Comparison of ENCODE assay signal across 8 cellular contexts in the genomic region with DNA sequence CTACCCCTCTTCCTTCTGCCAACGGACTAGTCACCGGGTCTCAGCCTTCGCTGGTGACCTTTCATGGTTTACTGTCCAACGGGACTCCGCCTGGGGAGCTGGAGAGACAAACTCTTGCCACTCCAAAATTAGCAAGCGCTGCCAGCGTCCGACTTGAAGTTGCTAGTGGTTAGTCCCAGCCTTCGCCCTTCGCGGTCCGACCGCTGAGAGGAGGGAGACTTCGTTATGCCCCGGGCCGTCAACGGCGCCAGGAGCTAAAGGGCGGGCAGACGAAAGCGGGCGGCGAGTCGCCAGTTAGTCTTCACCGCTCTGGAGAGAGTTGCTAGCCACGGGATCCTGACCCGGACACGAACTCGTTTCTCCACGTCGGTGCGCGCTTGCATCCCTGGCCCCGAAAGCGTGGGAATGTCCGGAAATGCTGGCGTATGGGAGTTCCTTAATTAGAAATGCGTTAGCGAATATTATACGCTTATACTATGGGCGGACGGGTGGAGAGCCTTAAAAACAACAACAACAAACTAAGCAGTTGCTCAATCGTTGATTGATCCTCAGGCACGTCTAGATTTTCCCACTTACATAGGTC. TPM values are rescaled to one million over a fixed set of nuclear protein-coding genes. Genes with fewer than 3 reads are reported as not detected.
DNase-seq lines count a peak whose midpoint lies in the region; TF ChIP-seq lines count a peak whose summit lies in the region.

No MANE protein-coding gene starts in this region.

- H3K9me3 ChIP-seq in neuron (ENCODE audit: low read length) = no peaks in the 10 kb centered on the region
- no peaks in the 10 kb centered on the region for H3K9me3 ChIP-seq in vagina

- peaks cover 34% of the 10 kb centered on the region for H3K36me3 Mint-ChIP-seq in HFFc6 (ENCODE audit: low read depth)

- intact Hi-C loops in vagina (cut with DNase I) = no loop called here

- no peaks in the 10 kb centered on the region for H3K27me3 ChIP-seq in neuron (ENCODE audit: insufficient read depth, low read length)
- H3K27me3 ChIP-seq in vagina = no peaks in the 10 kb centered on the region

- peak overlapping the region; percentile 99 for H2AFZ ChIP-seq in neuron (ENCODE audit: low read depth, low read length)

- peaks cover 22% of the 10 kb centered on the region for H3K36me3 ChIP-seq in neuron (ENCODE audit: insufficient read depth, low read length)
- no peaks in the 10 kb centered on the region for H3K36me3 ChIP-seq in vagina

- H3K4me1 ChIP-seq in neuron (ENCODE audit: insufficient read depth, low read length) (peaks cover 49% of the 10 kb centered on the region), vagina (peaks cover 35% of the 10 kb centered on the region)

- TF ChIP-seq CTCF in HFFc6 (IDR thresholded peaks at IDR 0.05) = no peak
- no peak for TF ChIP-seq CTCF in vagina (IDR thresholded peaks at IDR 0.05)

- H3K4me3 Mint-ChIP-seq in HFFc6 = peak overlapping the region; percentile 99

- H3K4me3 ChIP-seq in neuron (ENCODE audit: low read length) (peak overlapping the region; percentile 100), vagina (peak overlapping the region; percentile 78 to 91)

- H3K9me3 Mint-ChIP-seq in HFFc6 = peaks cover 4% of the 10 kb centered on the region; the same call in 1 of the 2 replicates

- peak overlapping the region; percentile 97 for H3K27ac ChIP-seq in vagina

- H3K4me1 Mint-ChIP-seq in HFFc6 (ENCODE audit: low read depth) = peaks cover 62% of the 10 kb centered on the region

- no peak for TF ChIP-seq POLR2A in vagina (IDR thresholded peaks at IDR 0.05)

- H3K27me3 Mint-ChIP-seq in HFFc6 (ENCODE audit: insufficient read depth) = peaks cover 11% of the 10 kb centered on the region

- peak; percentile 76 for DNase-seq in DMS 273 (lab: John Stamatoyannopoulos, UW; ENCODE audit: unreplicated experiment)
- no peak for DNase-seq in DMS 273 treated with DMSO at 0.1 percent for 48 hours (lab: John Stamatoyannopoulos, UW)
- peak; percentile 28 for DNase-seq in HFFc6
- DNase-seq in NCI-H226 = peak; percentile 10
- peak; percentile 10 for DNase-seq in activated T-helper 9 cell treated with anti-CD3 and anti-CD28 coated beads, Interleukin-2, amount 50 U/mL, for 16 hours (ENCODE audit: low read depth)
- DNase-seq in foreskin melanocyte = peak; percentile 51
- DNase-seq in vagina (ENCODE audit: extremely low spot score in 2 of 2) = peak in 1 of 2 donors; percentile 88

- H3K27ac Mint-ChIP-seq in HFFc6 = peak overlapping the region; percentile 99

RNA-seq across cellular contexts. Expression of a gene that starts 0.7 kb away (rescaled TPM):
- 100 to 1,000 TPM in 5 of 6 experiments, 10 to 100 TPM in 1; 58.2 to 116 (median 106) TPM for total RNA-seq in HFFc6 (2021; fragmentation: NEBNext Ultra II Directional; extraction: Animal tissue kit (Norgen Biotek cat#: 25700))
- total RNA-seq in vagina = 41.5 TPM

RNA-seq across cellular contexts. Expression of a gene that starts 1.1 kb away (rescaled TPM):
- total RNA-seq in HFFc6 (2021; fragmentation: NEBNext Ultra II Directional; extraction: Animal tissue kit (Norgen Biotek cat#: 25700)) = 10 to 100 TPM; 23.4 to 28.1 (median 24.6) TPM
- 8.3 TPM for total RNA-seq in vagina

RNA-seq across cellular contexts. Expression of a gene that starts 49.4 kb away (rescaled TPM):
- total RNA-seq in HFFc6 (2021; fragmentation: NEBNext Ultra II Directional; extraction: Animal tissue kit (Norgen Biotek cat#: 25700)) = 10 to 100 TPM; 30.9 to 50.2 (median 40.7) TPM
- 6.1 TPM for total RNA-seq in vagina
